In genomic region chr10:987906-988666, GRCh38 we compare ENCODE assay signal across 1 cellular context.
A peak's percentile ranks its signal among the peaks of the same experiment; 100 is the strongest.
TF ChIP-seq lines count a peak whose summit lies in the region.

Gene GTPBP4 (plus strand): TSS chr10:988434. CDS start chr10:988480, 46 bp downstream.

TF ChIP-seq in HepG2, 621 proteins besides CTCF, POLR2A, EP300 and RAD21 (continued from another document and continues in another):
- TF ChIP-seq DZIP1 (CRISPR knock-in tag; IDR thresholded peaks at IDR 0.05) (0 out of 2 replicates have a peak, but pooled peaks have one; percentile 57), ATF1 (CRISPR knock-in tag; IDR thresholded peaks at IDR 0.05) (peak; percentile 85), ZNF644 (CRISPR knock-in tag; IDR thresholded peaks at IDR 0.05; ENCODE audit: low read depth) (no peak), CREBL2 (CRISPR knock-in tag; IDR thresholded peaks at IDR 0.05; ENCODE audit: borderline replicate concordance) (peak; percentile 43; the same call in 1 of the 2 replicates), ZNF232 (CRISPR knock-in tag; IDR thresholded peaks at IDR 0.05; ENCODE audit: borderline replicate concordance) (0 out of 2 replicates have a peak, but pooled peaks have one; percentile 53), ZNF83 (CRISPR knock-in tag; IDR thresholded peaks at IDR 0.05; ENCODE audit: borderline replicate concordance) (peak; percentile 40; the same call in 1 of the 2 replicates), ZNF326 (CRISPR knock-in tag; IDR thresholded peaks at IDR 0.05; ENCODE audit: borderline replicate concordance) (no peak), ZNF580 (CRISPR knock-in tag; IDR thresholded peaks at IDR 0.05; ENCODE audit: borderline replicate concordance, low read depth) (peak; percentile 84; the same call in 1 of the 2 replicates), GLI4 (CRISPR knock-in tag; IDR thresholded peaks at IDR 0.05; ENCODE audit: borderline replicate concordance) (0 out of 2 replicates have a peak, but pooled peaks have one; percentile 46), KIAA2018 (CRISPR knock-in tag; IDR thresholded peaks at IDR 0.05; ENCODE audit: borderline replicate concordance) (no peak), ZNF12 (CRISPR knock-in tag; IDR thresholded peaks at IDR 0.05) (no peak), ZNF451 (CRISPR knock-in tag; IDR thresholded peaks at IDR 0.05) (peak; percentile 91), ZMYM3 (CRISPR knock-in tag; IDR thresholded peaks at IDR 0.05) (no peak), MLX (CRISPR knock-in tag; IDR thresholded peaks at IDR 0.05) (peak; percentile 28; the same call in 1 of the 2 replicates), ZNF333 (CRISPR knock-in tag; IDR thresholded peaks at IDR 0.05; ENCODE audit: borderline replicate concordance) (0 out of 2 replicates have a peak, but pooled peaks have one; percentile 12), ATF3 (CRISPR knock-in tag; IDR thresholded peaks at IDR 0.05) (0 out of 2 replicates have a peak, but pooled peaks have one; percentile 17), ZNF678 (CRISPR knock-in tag; IDR thresholded peaks at IDR 0.05) (no peak), TEAD3 (CRISPR knock-in tag; optimal IDR thresholded peaks at IDR 0.05; ENCODE audit: borderline replicate concordance) (peak; percentile 74), ZNF441 (CRISPR knock-in tag; IDR thresholded peaks at IDR 0.05; ENCODE audit: borderline replicate concordance) (peak; percentile 52; the same call in 1 of the 2 replicates), BORCS8-MEF2B (CRISPR knock-in tag; IDR thresholded peaks at IDR 0.05) (peak; percentile 54; the same call in 1 of the 2 replicates), ZNF703 (CRISPR knock-in tag; IDR thresholded peaks at IDR 0.05; ENCODE audit: borderline replicate concordance) (peak; percentile 54; the same call in 1 of the 2 replicates), ZIK1 (CRISPR knock-in tag; IDR thresholded peaks at IDR 0.05; ENCODE audit: borderline replicate concordance, low read depth) (peak; percentile 92), AKAP8 (CRISPR knock-in tag; IDR thresholded peaks at IDR 0.05) (0 out of 2 replicates have a peak, but pooled peaks have one; percentile 13), ZNF710 (CRISPR knock-in tag; IDR thresholded peaks at IDR 0.05; ENCODE audit: borderline replicate concordance) (peak; percentile 28; the same call in 1 of the 2 replicates), MNT (IDR thresholded peaks at IDR 0.05) (peak; percentile 61; the same call in 1 of the 2 replicates), BRD4 (CRISPR knock-in tag; IDR thresholded peaks at IDR 0.05) (peak; percentile 60; the same call in 1 of the 2 replicates), ZBTB7B (CRISPR knock-in tag; IDR thresholded peaks at IDR 0.05) (no peak; the same call in 1 of the 2 replicates), SMAD9 (CRISPR knock-in tag; IDR thresholded peaks at IDR 0.05) (no peak), HCFC1 (IDR thresholded peaks at IDR 0.05; ENCODE audit: low read depth, low read length) (peak; percentile 52; the same call in 1 of the 2 replicates), ZFP91 (CRISPR knock-in tag; IDR thresholded peaks at IDR 0.05; ENCODE audit: borderline replicate concordance) (peak; percentile 84), XRCC5 (optimal IDR thresholded peaks at IDR 0.05; ENCODE audit: low read length) (peak; percentile 8), HHEX (CRISPR knock-in tag; IDR thresholded peaks at IDR 0.05) (no peak), IRF1 (CRISPR knock-in tag; IDR thresholded peaks at IDR 0.05; ENCODE audit: low read depth) (no peak), ZBTB26 (CRISPR knock-in tag; IDR thresholded peaks at IDR 0.05; ENCODE audit: borderline replicate concordance) (peak; percentile 18; the same call in 1 of the 2 replicates)
